Comparison of ENCODE assay signal across 20 cellular contexts in the genomic region with DNA sequence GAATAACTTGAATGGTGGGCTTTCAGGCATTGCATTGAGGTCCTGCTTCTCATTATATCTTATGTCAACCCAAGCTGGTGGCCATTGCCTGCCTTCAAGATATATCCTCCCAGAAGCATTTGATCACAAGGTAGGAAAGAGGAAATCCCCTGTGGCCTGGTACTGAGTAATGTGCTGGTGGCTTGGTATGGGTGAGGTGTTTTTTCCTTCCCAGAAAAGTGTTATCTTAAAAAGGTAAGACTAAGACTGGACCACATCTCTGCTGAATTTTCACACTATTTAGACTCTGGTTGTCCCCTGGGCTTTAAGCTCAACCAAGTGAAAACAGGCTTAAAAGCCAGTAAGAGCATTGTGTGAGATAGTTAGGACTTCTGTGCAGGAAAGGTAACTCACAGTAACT. TPM values are rescaled to one million over a fixed set of nuclear protein-coding genes. Genes with fewer than 3 reads are reported as not detected.
DNase-seq lines count a peak whose midpoint lies in the region; ATAC-seq and TF ChIP-seq lines count a peak whose summit lies in the region.
"Had no signal": no experiment of that assay in that cellular context is flagged by ENCODE, and none has a peak within 500 bp of the region (broad histone marks: within the 10 kb centered on the region; RNA-seq: fewer than 3 reads in every experiment).

No MANE protein-coding gene starts in this region.

- peaks cover 7% of the 10 kb centered on the region for H3K27me3 ChIP-seq in adrenal gland
- H3K27me3 ChIP-seq: body of pancreas, pancreas had no signal

- intact Hi-C loops in adrenal gland (cut with DNase I) = no loop called here

- H3K4me1 ChIP-seq in adrenal gland (replicated peaks in 1 of 2) = no peaks in the 10 kb centered on the region
- H3K4me1 ChIP-seq: pancreas had no signal

- no peaks in the 10 kb centered on the region for H3K9me3 Mint-ChIP-seq in activated T-cell treated with anti-CD3 and anti-CD28 coated beads, Interleukin-2, amount 50 U/mL, for 72 hours
- H3K9me3 Mint-ChIP-seq in activated CD8-positive, alpha-beta T cell treated with anti-CD3 and anti-CD28 coated beads, Interleukin-2, amount 10 ng/mL, durations not matched to agents 7 days and 5 days (ENCODE audit: insufficient read depth) = no peaks in the 10 kb centered on the region
- no peaks in the 10 kb centered on the region for H3K9me3 Mint-ChIP-seq in stimulated activated memory B cell treated with anti-CD40 and anti-IgM and Interleukin-4, amounts not matched to agents 10 μg/mL and 1 μg/mL and 100 μg/mL, for 72 hours
- H3K9me3 Mint-ChIP-seq: CD4-positive, alpha-beta memory T cell; dendritic cell treated with granulocyte-macrophage colony-stimulating factor and Interleukin-4, amounts not matched to agents 40 ng/mL and 50 ng/mL, for 4 days; GM23338 had no signal

- H3K36me3 Mint-ChIP-seq in activated T-cell treated with anti-CD3 and anti-CD28 coated beads, Interleukin-2, amount 50 U/mL, for 72 hours (ENCODE audit: insufficient read depth in 2 of 2) = no peaks in the 10 kb centered on the region
- H3K36me3 Mint-ChIP-seq in activated CD8-positive, alpha-beta T cell treated with anti-CD3 and anti-CD28 coated beads, Interleukin-2, amount 10 ng/mL, durations not matched to agents 7 days and 5 days (ENCODE audit: low read depth) = peaks cover 2% of the 10 kb centered on the region
- no peaks in the 10 kb centered on the region for H3K36me3 Mint-ChIP-seq in stimulated activated memory B cell treated with anti-CD40 and anti-IgM and Interleukin-4, amounts not matched to agents 10 μg/mL and 1 μg/mL and 100 μg/mL, for 72 hours
- H3K36me3 Mint-ChIP-seq: CD4-positive, alpha-beta memory T cell had no signal

- H3K4me3 Mint-ChIP-seq in activated T-cell treated with anti-CD3 and anti-CD28 coated beads, Interleukin-2, amount 50 U/mL, for 72 hours = no peak overlapping the region
- no peak overlapping the region for H3K4me3 Mint-ChIP-seq in activated CD8-positive, alpha-beta T cell treated with anti-CD3 and anti-CD28 coated beads, Interleukin-2, amount 10 ng/mL, durations not matched to agents 7 days and 5 days
- H3K4me3 Mint-ChIP-seq in stimulated activated memory B cell treated with anti-CD40 and anti-IgM and Interleukin-4, amounts not matched to agents 10 μg/mL and 1 μg/mL and 100 μg/mL, for 72 hours = no peak overlapping the region
- H3K4me3 Mint-ChIP-seq: CD4-positive, alpha-beta memory T cell; dendritic cell treated with granulocyte-macrophage colony-stimulating factor and Interleukin-4, amounts not matched to agents 40 ng/mL and 50 ng/mL, for 4 days; GM23338 had no signal

- H3K27ac Mint-ChIP-seq in activated T-cell treated with anti-CD3 and anti-CD28 coated beads, Interleukin-2, amount 50 U/mL, for 72 hours = no peak overlapping the region
- H3K27ac Mint-ChIP-seq in activated CD8-positive, alpha-beta T cell treated with anti-CD3 and anti-CD28 coated beads, Interleukin-2, amount 10 ng/mL, durations not matched to agents 7 days and 5 days = peak overlapping the region; percentile 45
- H3K27ac Mint-ChIP-seq in stimulated activated memory B cell treated with anti-CD40 and anti-IgM and Interleukin-4, amounts not matched to agents 10 μg/mL and 1 μg/mL and 100 μg/mL, for 72 hours = no peak overlapping the region
- H3K27ac Mint-ChIP-seq: CD4-positive, alpha-beta memory T cell; dendritic cell treated with granulocyte-macrophage colony-stimulating factor and Interleukin-4, amounts not matched to agents 40 ng/mL and 50 ng/mL, for 4 days; GM23338 had no signal

- POLR2A ChIA-PET in activated CD8-positive, alpha-beta T cell treated with anti-CD3 and anti-CD28 coated beads, Interleukin-2, amount 10 ng/mL, durations not matched to agents 7 days and 5 days (lab: Charles Lee) = interaction anchor here (0.8 to 1.2 kb wide), 2 partner anchors 19 to 44 kb away, joined by 3 read pairs; no protein-coding TSS in a partner anchor

- no peak for TF ChIP-seq CTCF in adrenal gland (IDR thresholded peaks at IDR 0.05)

- H3K4me3 ChIP-seq in adrenal gland = no peak overlapping the region
- H3K4me3 ChIP-seq: body of pancreas, GM23338, pancreas had no signal

- no peak for TF ChIP-seq POLR2A in adrenal gland (IDR thresholded peaks at IDR 0.05)

- peaks cover 55% of the 10 kb centered on the region for H3K27me3 Mint-ChIP-seq in activated T-cell treated with anti-CD3 and anti-CD28 coated beads, Interleukin-2, amount 50 U/mL, for 72 hours (ENCODE audit: low read depth)
- peaks cover 38% of the 10 kb centered on the region for H3K27me3 Mint-ChIP-seq in activated CD8-positive, alpha-beta T cell treated with anti-CD3 and anti-CD28 coated beads, Interleukin-2, amount 10 ng/mL, durations not matched to agents 7 days and 5 days (ENCODE audit: low read depth)
- H3K27me3 Mint-ChIP-seq in stimulated activated memory B cell treated with anti-CD40 and anti-IgM and Interleukin-4, amounts not matched to agents 10 μg/mL and 1 μg/mL and 100 μg/mL, for 72 hours = peaks cover 32% of the 10 kb centered on the region

- peaks cover 27% of the 10 kb centered on the region for H3K4me1 Mint-ChIP-seq in activated T-cell treated with anti-CD3 and anti-CD28 coated beads, Interleukin-2, amount 50 U/mL, for 72 hours (ENCODE audit: low read depth)
- peaks cover 44% of the 10 kb centered on the region for H3K4me1 Mint-ChIP-seq in activated CD8-positive, alpha-beta T cell treated with anti-CD3 and anti-CD28 coated beads, Interleukin-2, amount 10 ng/mL, durations not matched to agents 7 days and 5 days (ENCODE audit: low read depth)
- peaks cover 27% of the 10 kb centered on the region for H3K4me1 Mint-ChIP-seq in stimulated activated memory B cell treated with anti-CD40 and anti-IgM and Interleukin-4, amounts not matched to agents 10 μg/mL and 1 μg/mL and 100 μg/mL, for 72 hours

- peak; percentile 91 to 92 for ATAC-seq in activated T-cell treated with anti-CD3 and anti-CD28 coated beads, Interleukin-2, amount 50 U/mL, for 72 hours (replicated peaks in 1 of 2)
- peak; percentile 49 for ATAC-seq in GM21619 (IDR thresholded peaks at IDR 0.05; ENCODE audit: unreplicated experiment)
- peak; percentile 80 for ATAC-seq in activated CD8-positive, alpha-beta T cell treated with anti-CD3 and anti-CD28 coated beads, Interleukin-2, amount 10 ng/mL, durations not matched to agents 7 days and 5 days
- peak; percentile 48 for ATAC-seq in stimulated activated memory B cell treated with anti-CD40 and anti-IgM and Interleukin-4, amounts not matched to agents 10 μg/mL and 1 μg/mL and 100 μg/mL, for 72 hours
- ATAC-seq: body of pancreas, GM23338 had no signal

- CTCF ChIA-PET in activated CD8-positive, alpha-beta T cell treated with anti-CD3 and anti-CD28 coated beads, Interleukin-2, amount 10 ng/mL, durations not matched to agents 7 days and 5 days (lab: Charles Lee) = interaction anchor here (0.7 to 4.8 kb wide), 8 partner anchors 14 to 210 kb away, joined by 3 to 38 read pairs (median 5); no protein-coding TSS in a partner anchor

- peak; percentile 28 to 42 for DNase-seq in activated T-cell treated with anti-CD3 and anti-CD28 coated beads, Interleukin-2, amount 50 U/mL, for 72 hours
- DNase-seq in activated T-cell treated with anti-CD3 and anti-CD28 coated beads, Interleukin-2, amount 50 U/mL, for 1 hour = no peak
- peak; percentile 48 for DNase-seq in activated CD8-positive, alpha-beta T cell treated with anti-CD3 and anti-CD28 coated beads, Interleukin-2, amount 10 ng/mL, durations not matched to agents 7 days and 5 days
- DNase-seq in NAMALWA (ENCODE audit: low spot score) = no peak
- DNase-seq in activated effector memory CD4-positive, alpha-beta T cell treated with Interleukin-2 at 50 U/mL for 16 hours = no peak
- DNase-seq in adrenal gland = no peak
- DNase-seq: body of pancreas; CD4-positive, alpha-beta memory T cell; DMS79; erythroblast; glutamatergic neuron; NCI-H146; NCI-H226; pancreas had no signal

- H3K9me3 ChIP-seq in adrenal gland (replicated peaks in 1 of 3) = no peaks in the 10 kb centered on the region
- H3K9me3 ChIP-seq: body of pancreas, pancreas had no signal

- H3K27ac ChIP-seq in adrenal gland = no peak overlapping the region
- H3K27ac ChIP-seq: body of pancreas, pancreas, VCaP had no signal

- no peaks in the 10 kb centered on the region for H3K36me3 ChIP-seq in adrenal gland (replicated peaks in 1 of 2)
- H3K36me3 ChIP-seq: pancreas had no signal

RNA-seq across cellular contexts. Expression of gene INSC, which starts 3.7 kb away (rescaled TPM):
- 1 to 10 TPM in 1 of 2 donors, under 1 TPM in 1; 0.96 to 3.1 TPM for total RNA-seq in activated T-cell treated with anti-CD3 and anti-CD28 coated beads, Interleukin-2, amount 50 U/mL, for 72 hours
- under 1 TPM; 0.13 to 0.34 TPM for total RNA-seq in activated CD8-positive, alpha-beta T cell treated with anti-CD3 and anti-CD28 coated beads, Interleukin-2, amount 10 ng/mL, durations not matched to agents 7 days and 5 days
- under 1 TPM in 4 of 8 donors, not detected in 4; 0.11 to 0.79 (median 0.61) TPM for total RNA-seq in adrenal gland
- polyA plus RNA-seq in adrenal gland = 1 to 10 TPM in 1 of 3 donors, under 1 TPM in 2; 0.18 to 1.4 (median 0.54) TPM
- polyA plus RNA-seq: CD4-positive, alpha-beta memory T cell had no signal

RNA-seq across cellular contexts. Expression of gene CALCB, which starts 45.0 kb away (rescaled TPM):
- total RNA-seq in activated T-cell treated with anti-CD3 and anti-CD28 coated beads, Interleukin-2, amount 50 U/mL, for 72 hours = 10 to 100 TPM; 11.2 to 11.9 TPM
- under 1 TPM; 0.79 to 0.91 TPM for total RNA-seq in activated CD8-positive, alpha-beta T cell treated with anti-CD3 and anti-CD28 coated beads, Interleukin-2, amount 10 ng/mL, durations not matched to agents 7 days and 5 days
- total RNA-seq in adrenal gland = under 1 TPM in 1 of 8 donors, not detected in 7; 0.28 TPM
- polyA plus RNA-seq in adrenal gland = under 1 TPM in 2 of 3 donors, not detected in 1; 0.07 to 0.08 TPM
- total RNA-seq: lower leg skin had no signal

Comparison
In these comparisons a context has a peak if more than half of its experiments do, and no peak if none do; other contexts are left out.
1. DNase-seq: peak in activated T-cell treated with anti-CD3 and anti-CD28 coated beads, Interleukin-2, amount 50 U/mL, for 72 hours (2 of 2) and activated CD8-positive, alpha-beta T cell treated with anti-CD3 and anti-CD28 coated beads, Interleukin-2, amount 10 ng/mL, durations not matched to agents 7 days and 5 days (single experiment); none in activated T-cell treated with anti-CD3 and anti-CD28 coated beads, Interleukin-2, amount 50 U/mL, for 1 hour (single experiment), NAMALWA (single experiment), activated effector memory CD4-positive, alpha-beta T cell treated with Interleukin-2 at 50 U/mL for 16 hours (single experiment) and adrenal gland (0 of 7).
2. RNA of gene CALCB, which starts 45.0 kb away (total RNA-seq): 11.2 to 11.9 TPM in activated T-cell treated with anti-CD3 and anti-CD28 coated beads, Interleukin-2, amount 50 U/mL, for 72 hours; 0.79 to 0.91 TPM in activated CD8-positive, alpha-beta T cell treated with anti-CD3 and anti-CD28 coated beads, Interleukin-2, amount 10 ng/mL, durations not matched to agents 7 days and 5 days and 0.28 TPM in adrenal gland; every median in the first group is over 4 times any median in the second.
3. Peak in every context shown above with its lines, with median percentiles within 50 percentile points of each other: ATAC-seq.